In genomic region chr11:114155116-114155515, GRCh38 we compare ENCODE assay signal across 15 cellular contexts.
A peak's percentile ranks its signal among the peaks of the same experiment; 100 is the strongest.
DNase-seq lines count a peak whose midpoint lies in the region; ATAC-seq and TF ChIP-seq lines count a peak whose summit lies in the region.
"Had no signal": no experiment of that assay in that cellular context is flagged by ENCODE, and none has a peak within 500 bp of the region (broad histone marks: within the 10 kb centered on the region; RNA-seq: fewer than 3 reads in every experiment).

No MANE protein-coding gene starts in this region.

- peak overlapping the region; percentile 88 for H4K8ac ChIP-seq in mesenchymal stem cell (ENCODE audit: low read length)

- dilution Hi-C loops in mammary epithelial cell (cut with HindIII; ENCODE audit: low sequenced_read_pairs), result no loop called here

- WGBS in mammary epithelial cell (ENCODE audit: low coverage, missing lambda C conversion rate), result 22% methylated on average over 8 of the region's 15 CpGs
- WGBS in mesenchymal stem cell, result 94% methylated on average over 14 of the region's 15 CpGs

- BruUV-seq in mammary epithelial cell (replicated peaks; lab: Mats Ljungman, UMichigan), result no TSS peak

- no peak overlapping the region for H2AK5ac ChIP-seq in mesenchymal stem cell (ENCODE audit: low read length, severe bottlenecking)

- ATAC-seq in GM19397 (IDR thresholded peaks at IDR 0.05; ENCODE audit: unreplicated experiment), result no peak
- ATAC-seq: SK-N-SH treated with all-trans-retinoic acid at 6 μM for 48 hours had no signal

- CTCF ChIA-PET in mammary epithelial cell (lab: Charles Lee; ENCODE audit: low non-redundant PET), result no interaction called here
- CTCF ChIA-PET in activated naive CD4-positive, alpha-beta T cell treated with anti-CD3 and anti-CD28 coated beads for 36 hours (lab: Charles Lee), result interaction anchor here (1.0 kb wide), 1 partner anchor 21 kb away, joined by 3 read pairs; no protein-coding TSS in a partner anchor

- no peaks in the 10 kb centered on the region for H3K27me3 Mint-ChIP-seq in activated naive CD4-positive, alpha-beta T cell treated with anti-CD3 and anti-CD28 coated beads for 36 hours (ENCODE audit: low read depth)
- H3K27me3 Mint-ChIP-seq: activated naive CD4-positive, alpha-beta T cell treated with anti-CD3 and anti-CD28 coated beads, Interleukin-2, amount 50 U/mL, for 24 hours; central memory CD8-positive, alpha-beta T cell had no signal

- H2BK12ac ChIP-seq in mesenchymal stem cell (ENCODE audit: low read length in 2 of 2), result peak overlapping the region; percentile 59

- no peaks in the 10 kb centered on the region for H3K9me3 ChIP-seq in BE2C
- no peaks in the 10 kb centered on the region for H3K9me3 ChIP-seq in mammary epithelial cell (replicated peaks; ENCODE audit: insufficient read depth, low read length)
- H3K9me3 ChIP-seq in mesenchymal stem cell (ENCODE audit: control insufficient read depth, low read length), result no peaks in the 10 kb centered on the region
- H3K9me3 ChIP-seq in stomach smooth muscle (ENCODE audit: control insufficient read depth in 2 of 2, low read length in 2 of 2), result no peaks in the 10 kb centered on the region
- H3K9me3 ChIP-seq: Caco-2 had no signal

- H3K79me2 ChIP-seq in mammary epithelial cell (ENCODE audit: insufficient read depth, low read length), result no peaks in the 10 kb centered on the region

- H3K18ac ChIP-seq in mesenchymal stem cell (ENCODE audit: low read depth in 1 of 2, low read length in 2 of 2), result peak overlapping the region; percentile 34 to 76

- H3K9ac ChIP-seq in mammary epithelial cell (ENCODE audit: insufficient read depth, low read length), result no peak overlapping the region
- H3K9ac ChIP-seq in mesenchymal stem cell (ENCODE audit: low read length), result no peak overlapping the region
- no peak overlapping the region for H3K9ac ChIP-seq in stomach smooth muscle (ENCODE audit: low read length in 2 of 2)

- DNase-seq in BE2C (peak; percentile 24), mammary epithelial cell (no peak), mesenchymal stem cell (no peak), OCI-M1 (lab: John Stamatoyannopoulos, UW) (no peak)
- no peak for DNase-seq in activated naive CD4-positive, alpha-beta T cell treated with anti-CD3 and anti-CD28 coated beads for 36 hours
- no peak for DNase-seq in activated CD4-positive, alpha-beta T cell treated with anti-CD3 and anti-CD28 coated beads, Interleukin-2, amount 50 U/mL, for 4 hours
- DNase-seq: NCI-H1048; nucleus accumbens; stimulated activated CD4-positive, alpha-beta T cell treated with anti-CD3 and anti-CD28 coated beads, Interleukin-15, amount 100 ng/mL, for 24 hours had no signal

- H4K91ac ChIP-seq in mesenchymal stem cell (ENCODE audit: low read length), result peak overlapping the region; percentile 91

- H3K4me1 ChIP-seq in BE2C (peaks cover 4% of the 10 kb centered on the region; the same call in 1 of the 2 replicates), mammary epithelial cell (ENCODE audit: insufficient read depth, low read length) (peaks cover 34% of the 10 kb centered on the region), mesenchymal stem cell (ENCODE audit: control insufficient read depth, insufficient read depth, low read depth, low read length) (peaks cover 3% of the 10 kb centered on the region), stomach smooth muscle (ENCODE audit: control insufficient read depth, insufficient read depth, low read length) (peaks cover 75% of the 10 kb centered on the region)
- H3K4me1 ChIP-seq: Caco-2 had no signal

- peak overlapping the region; percentile 64 for H2AFZ ChIP-seq in mammary epithelial cell (ENCODE audit: low read depth, low read length)
- H2AFZ ChIP-seq in mesenchymal stem cell (ENCODE audit: low read depth, low read length), result no peak overlapping the region

- H3K36me3 Mint-ChIP-seq in activated naive CD4-positive, alpha-beta T cell treated with anti-CD3 and anti-CD28 coated beads for 36 hours (ENCODE audit: low read depth), result no peaks in the 10 kb centered on the region
- H3K36me3 Mint-ChIP-seq: activated naive CD4-positive, alpha-beta T cell treated with anti-CD3 and anti-CD28 coated beads, Interleukin-2, amount 50 U/mL, for 24 hours had no signal

- H3K27ac ChIP-seq in mammary epithelial cell (ENCODE audit: insufficient read depth, low read depth, low read length), result peak overlapping the region; percentile 63
- no peak overlapping the region for H3K27ac ChIP-seq in mesenchymal stem cell (ENCODE audit: low read length, poor library complexity, severe bottlenecking)
- H3K27ac ChIP-seq in stomach smooth muscle (ENCODE audit: low read length), result peak overlapping the region; percentile 71

- peaks cover 43% of the 10 kb centered on the region for H3K4me1 Mint-ChIP-seq in activated naive CD4-positive, alpha-beta T cell treated with anti-CD3 and anti-CD28 coated beads for 36 hours (ENCODE audit: low read depth)

- TF ChIP-seq CTCF in BE2C (IDR thresholded peaks at IDR 0.05; ENCODE audit: low read depth, low read length) (no peak), mammary epithelial cell (conservative IDR thresholded peaks at IDR 0.05 in 1 of 2, IDR thresholded peaks at IDR 0.05 in 1 of 2; ENCODE audit: extremely low read depth in 1 of 2, insufficient read depth in 1 of 2, low read depth in 1 of 2, low read length in 2 of 2) (no peak)

- no peak overlapping the region for H2BK5ac ChIP-seq in mesenchymal stem cell (ENCODE audit: low read depth, low read length, poor library complexity, severe bottlenecking)

- H3K4me2 ChIP-seq in mammary epithelial cell (ENCODE audit: insufficient read depth, low read depth, low read length), result peak overlapping the region; percentile 64
- H3K4me2 ChIP-seq in mesenchymal stem cell (ENCODE audit: low read length, poor library complexity, severe bottlenecking), result no peak overlapping the region

- no peak overlapping the region for H3K4me3 Mint-ChIP-seq in activated naive CD4-positive, alpha-beta T cell treated with anti-CD3 and anti-CD28 coated beads for 36 hours
- H3K4me3 Mint-ChIP-seq: activated naive CD4-positive, alpha-beta T cell treated with anti-CD3 and anti-CD28 coated beads, Interleukin-2, amount 50 U/mL, for 24 hours; central memory CD8-positive, alpha-beta T cell had no signal

- peak overlapping the region; percentile 69 for H2BK120ac ChIP-seq in mesenchymal stem cell (ENCODE audit: low read depth, low read length)

- H3K36me3 ChIP-seq in BE2C (no peaks in the 10 kb centered on the region), mammary epithelial cell (ENCODE audit: insufficient read depth, low read length) (no peaks in the 10 kb centered on the region), mesenchymal stem cell (ENCODE audit: control insufficient read depth in 1 of 2, insufficient read depth in 2 of 2, low read depth in 1 of 2, low read length in 2 of 2) (no peaks in the 10 kb centered on the region), stomach smooth muscle (ENCODE audit: control insufficient read depth in 2 of 2, insufficient read depth in 2 of 2, low read length in 2 of 2) (peaks cover 0 to 20% of the 10 kb centered on the region in 2 donors)

- no peaks in the 10 kb centered on the region for H3K27me3 ChIP-seq in BE2C
- H3K27me3 ChIP-seq in mammary epithelial cell (ENCODE audit: insufficient read depth, low read length), result no peaks in the 10 kb centered on the region
- peaks cover 75 to 91% of the 10 kb centered on the region in 2 experiments for H3K27me3 ChIP-seq in mesenchymal stem cell (ENCODE audit: control insufficient read depth in 1 of 2, insufficient read depth in 1 of 2, low read length in 2 of 2)
- H3K27me3 ChIP-seq in stomach smooth muscle (ENCODE audit: control insufficient read depth in 1 of 2, insufficient read depth in 2 of 2, low read length in 2 of 2), result no peaks in the 10 kb centered on the region

- no peak overlapping the region for H3K27ac Mint-ChIP-seq in activated naive CD4-positive, alpha-beta T cell treated with anti-CD3 and anti-CD28 coated beads for 36 hours
- H3K27ac Mint-ChIP-seq: activated naive CD4-positive, alpha-beta T cell treated with anti-CD3 and anti-CD28 coated beads, Interleukin-2, amount 50 U/mL, for 24 hours had no signal

- H4K20me1 ChIP-seq in mammary epithelial cell (ENCODE audit: insufficient read depth, low read length), result no peaks in the 10 kb centered on the region

- peak overlapping the region in 1 of 2 experiments; percentile 30 for H3K14ac ChIP-seq in mesenchymal stem cell (ENCODE audit: low read length in 2 of 2)

- H2BK15ac ChIP-seq in mesenchymal stem cell (ENCODE audit: low read depth, poor library complexity, severe bottlenecking), result peak overlapping the region; percentile 97

- H3K79me1 ChIP-seq in mesenchymal stem cell (replicated peaks; ENCODE audit: low read length, poor library complexity, severe bottlenecking), result no peaks in the 10 kb centered on the region

- H3K4ac ChIP-seq in mesenchymal stem cell (ENCODE audit: low read depth in 1 of 2, low read length in 2 of 2), result peak overlapping the region; percentile 21 to 49

- H3K9me3 Mint-ChIP-seq in activated naive CD4-positive, alpha-beta T cell treated with anti-CD3 and anti-CD28 coated beads for 36 hours, result no peaks in the 10 kb centered on the region
- H3K9me3 Mint-ChIP-seq: activated naive CD4-positive, alpha-beta T cell treated with anti-CD3 and anti-CD28 coated beads, Interleukin-2, amount 50 U/mL, for 24 hours; central memory CD8-positive, alpha-beta T cell had no signal

- H3K23ac ChIP-seq in mesenchymal stem cell (ENCODE audit: low read length in 2 of 2), result no peak overlapping the region

- H3K4me3 ChIP-seq in BE2C (ENCODE audit: low read depth, low read length) (no peak overlapping the region), mammary epithelial cell (replicated peaks in 1 of 3; ENCODE audit: insufficient read depth in 1 of 3, low read depth in 2 of 3, low read length in 3 of 3) (no peak overlapping the region), mesenchymal stem cell (ENCODE audit: insufficient read depth in 1 of 2, low read depth in 1 of 2, low read length in 2 of 2) (no peak overlapping the region), stomach smooth muscle (ENCODE audit: low read length in 2 of 2) (no peak overlapping the region)

- intact Hi-C loops in mammary epithelial cell (cut with micrococcal nuclease), result no loop called here
- intact Hi-C loops in activated naive CD4-positive, alpha-beta T cell treated with anti-CD3 and anti-CD28 coated beads for 36 hours (cut with micrococcal nuclease), result no loop called here

- in situ Hi-C loops in mammary epithelial cell (cut with MboI; ENCODE audit: low sequenced_read_pairs in 2 of 2), result no loop called here
